ENCODE assay signal across 24 cellular contexts in the genomic region with DNA sequence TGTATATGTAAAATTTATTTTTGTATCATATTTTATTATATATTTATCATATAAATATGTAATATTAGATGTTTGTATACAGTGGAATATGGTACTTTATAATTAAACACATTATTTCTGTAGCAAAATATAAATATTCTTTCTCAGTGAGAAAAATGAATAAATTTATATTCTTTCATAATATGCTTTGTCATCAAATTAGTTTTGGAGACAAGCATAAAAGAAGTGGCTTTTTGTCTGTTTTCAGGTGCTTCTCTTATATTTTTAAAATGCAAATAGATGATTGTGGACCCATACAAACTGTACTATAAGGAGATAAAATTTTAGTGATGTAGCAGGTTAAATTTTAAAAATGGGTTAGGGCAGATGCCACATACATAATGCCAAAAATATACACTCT.
A peak's percentile ranks its signal among the peaks of the same experiment; 100 is the strongest.
DNase-seq lines count a peak whose midpoint lies in the region; ATAC-seq, FAIRE-seq and TF ChIP-seq lines count a peak whose summit lies in the region.
"Had no signal": no experiment of that assay in that cellular context is flagged by ENCODE, and none has a peak within 500 bp of the region (broad histone marks: within the 10 kb centered on the region; RNA-seq: fewer than 3 reads in every experiment).

No MANE protein-coding gene starts in this region.

- no peak overlapping the region for H2BK5ac ChIP-seq in H1 (ENCODE audit: low read depth, low read length)

- FAIRE-seq in A204.1 (lab: Jason Lieb, UNC) (peak; percentile 80), G401.6 (lab: Jason Lieb, UNC) (peak; percentile 36), TTC549 (lab: Jason Lieb, UNC) (peak; percentile 20), H1 (lab: Jason Lieb, UNC) (no peak)
- FAIRE-seq: D721Med, GM12891, GM18507 had no signal

- H3K9ac ChIP-seq in H1 (replicated peaks in 1 of 4; ENCODE audit: extremely low read depth in 1 of 4, low read depth in 3 of 4, low read length in 3 of 4) = no peak overlapping the region
- H3K9ac ChIP-seq: BLaER1 treated with 17β-estradiol and CSF1 and Interleukin-3, amounts not matched to agents 10 nM and 100 nM; GM23248 had no signal

- no peak overlapping the region for H3K56ac ChIP-seq in H1 (replicated peaks; ENCODE audit: insufficient read length, low read depth, low read length)

- H4K20me1 ChIP-seq in H1 (replicated peaks in 1 of 2; ENCODE audit: control insufficient read depth in 1 of 2, insufficient read depth in 2 of 2, low read length in 2 of 2) = no peaks in the 10 kb centered on the region
- H4K20me1 ChIP-seq: BLaER1 treated with 17β-estradiol and CSF1 and Interleukin-3, amounts not matched to agents 10 nM and 100 nM had no signal

- no peak overlapping the region for H3K27ac ChIP-seq in H1 (ENCODE audit: low read depth, low read length)
- H3K27ac ChIP-seq: BLaER1 treated with 17β-estradiol and CSF1 and Interleukin-3, amounts not matched to agents 10 nM and 100 nM; GM23248 had no signal

- no peak for TF ChIP-seq RAD21 in H1 (IDR thresholded peaks at IDR 0.05 in 1 of 2, conservative IDR thresholded peaks at IDR 0.05 in 1 of 2; ENCODE audit: low read depth in 2 of 2, low read length in 2 of 2)

- TF ChIP-seq POLR2A in H1 (IDR thresholded peaks at IDR 0.05; ENCODE audit: control extremely low read depth in 1 of 2, low read depth in 2 of 2, low read length in 2 of 2) = no peak

- no peak overlapping the region for H3K23ac ChIP-seq in H1 (ENCODE audit: insufficient read length)

- no peak overlapping the region for H2BK12ac ChIP-seq in H1 (ENCODE audit: low read depth, low read length)

- H3K23me2 ChIP-seq in H1 (ENCODE audit: low read depth, low read length) = no peaks in the 10 kb centered on the region

- no peak for ATAC-seq in GM19463 (IDR thresholded peaks at IDR 0.05; ENCODE audit: unreplicated experiment)

- TF ChIP-seq EP300 in H1 (IDR thresholded peaks at IDR 0.05; ENCODE audit: borderline replicate concordance in 1 of 2, low read depth in 2 of 2, low read length in 2 of 2) = no peak

- no peak for TF ChIP-seq CTCF in H1 (IDR thresholded peaks at IDR 0.05; ENCODE audit: control extremely low read depth in 1 of 3, insufficient read depth in 1 of 3, low read depth in 1 of 3, low read length in 3 of 3)

- H3K4me2 ChIP-seq in H1 (ENCODE audit: insufficient read depth in 1 of 2, low read depth in 2 of 2, low read length in 2 of 2) = no peak overlapping the region
- H3K4me2 ChIP-seq: BLaER1 treated with 17β-estradiol and CSF1 and Interleukin-3, amounts not matched to agents 10 nM and 100 nM had no signal

- DNase-seq in H1 (ENCODE audit: low read depth in 1 of 2, low spot score in 2 of 2) (no peak), AG08396 (ENCODE audit: low spot score) (no peak), retina (no peak)
- DNase-seq in activated CD4-positive, alpha-beta T cell treated with anti-CD3 and anti-CD28 coated beads, Interleukin-2, amount 50 U/mL, for 48 hours = no peak
- DNase-seq: 8988T; AML-193; BE2C; CD4-positive, alpha-beta T cell; CD8-positive, alpha-beta memory T cell; DMS 273 treated with DMSO at 0.1 percent for 48 hours; DMS79; EL; GF-D8; GM23248; HFFc6 had no signal

- H3K4me1 ChIP-seq in H1 (replicated peaks in 1 of 4; ENCODE audit: control insufficient read depth in 3 of 4, insufficient read depth in 4 of 4, low read length in 3 of 4) = no peaks in the 10 kb centered on the region
- H3K4me1 ChIP-seq: BE2C; BLaER1 treated with 17β-estradiol and CSF1 and Interleukin-3, amounts not matched to agents 10 nM and 100 nM; HAP-1 had no signal

- POLR2A ChIA-PET in H1 (lab: Charles Lee; ENCODE audit: partially characterized antibody) = no interaction called here

- H3K9me3 ChIP-seq in H1 (ENCODE audit: insufficient read depth in 2 of 2, low read depth in 1 of 2, low read length in 1 of 2) = no peaks in the 10 kb centered on the region
- H3K9me3 ChIP-seq: BE2C, HAP-1 had no signal

- no peak overlapping the region for H2BK120ac ChIP-seq in H1 (replicated peaks; ENCODE audit: low read depth, low read length)

- no peaks in the 10 kb centered on the region for H3K27me3 ChIP-seq in H1 (replicated peaks in 1 of 4; ENCODE audit: control insufficient read depth in 3 of 4, extremely low read depth in 1 of 4, insufficient read depth in 3 of 4, low read length in 3 of 4)
- H3K27me3 ChIP-seq: BE2C; BLaER1 treated with 17β-estradiol and CSF1 and Interleukin-3, amounts not matched to agents 10 nM and 100 nM had no signal

- no peak overlapping the region for H2AK5ac ChIP-seq in H1 (ENCODE audit: low read depth, low read length)

- no peak overlapping the region for H2BK20ac ChIP-seq in H1 (ENCODE audit: low read length)

- no peaks in the 10 kb centered on the region; a peak in 1 of 8 replicates for H3K36me3 ChIP-seq in H1 (ENCODE audit: control insufficient read depth in 2 of 4, insufficient read depth in 4 of 4, low read length in 3 of 4)
- H3K36me3 ChIP-seq: BE2C; BLaER1 treated with 17β-estradiol and CSF1 and Interleukin-3, amounts not matched to agents 10 nM and 100 nM; HAP-1 had no signal

- no peak overlapping the region for H2AFZ ChIP-seq in H1 (ENCODE audit: low read length)
- H2AFZ ChIP-seq: GM23248 had no signal

- CTCF ChIA-PET in H1 (lab: Charles Lee; ENCODE audit: partially characterized antibody) = no interaction called here

- no peak overlapping the region for H4K91ac ChIP-seq in H1 (replicated peaks; ENCODE audit: insufficient read length, low read length)

- no peaks in the 10 kb centered on the region for H3K79me1 ChIP-seq in H1 (ENCODE audit: low read depth, low read length)

- no peak overlapping the region for H4K8ac ChIP-seq in H1 (ENCODE audit: extremely low read depth, insufficient read depth, low read length)

- no peak overlapping the region for H3K18ac ChIP-seq in H1 (ENCODE audit: extremely low read depth, low read length)

- no peak overlapping the region for H3K14ac ChIP-seq in H1 (ENCODE audit: insufficient read length)

- no peak overlapping the region for H3K4me3 ChIP-seq in H1 (ENCODE audit: extremely low read depth in 1 of 4, insufficient read depth in 2 of 4, low read depth in 3 of 4, low read length in 4 of 4)
- H3K4me3 ChIP-seq: BLaER1 treated with 17β-estradiol and CSF1 and Interleukin-3, amounts not matched to agents 10 nM and 100 nM; GM23248; HAP-1 had no signal

- H2BK15ac ChIP-seq in H1 (ENCODE audit: low read length) = no peak overlapping the region

- H3K4ac ChIP-seq in H1 (replicated peaks; ENCODE audit: insufficient read length, low read depth, low read length) = no peak overlapping the region

- no peak overlapping the region for H4K5ac ChIP-seq in H1 (ENCODE audit: insufficient read length, low read depth, low read length)

- H3K79me2 ChIP-seq in H1 (ENCODE audit: control insufficient read depth in 1 of 2, insufficient read depth in 2 of 2, low read length in 2 of 2) = no peaks in the 10 kb centered on the region

TF ChIP-seq in H1, 55 proteins besides CTCF, POLR2A, EP300 and RAD21:
- TF ChIP-seq SAP30 (IDR thresholded peaks at IDR 0.05; ENCODE audit: insufficient read depth, insufficient replicate concordance, low read length) (no peak), MAFK (IDR thresholded peaks at IDR 0.05; ENCODE audit: low read depth, low read length) (peak; percentile 19; the same call in 1 of the 2 replicates), BACH1 (IDR thresholded peaks at IDR 0.05; ENCODE audit: low read length) (no peak), KDM4A (IDR thresholded peaks at IDR 0.05; ENCODE audit: low read depth, low read length, severe bottlenecking) (no peak), SP4 (IDR thresholded peaks at IDR 0.05; ENCODE audit: low read length) (no peak), CBX5 (IDR thresholded peaks at IDR 0.05; ENCODE audit: low read depth, low read length) (no peak), NANOG (IDR thresholded peaks at IDR 0.05; ENCODE audit: insufficient read depth, low read depth, low read length, poor library complexity, severe bottlenecking) (no peak)
